In genomic region chr15:63367390-63367789, GRCh38 we compare ENCODE assay signal across 24 cellular contexts. TPM values are rescaled to one million over a fixed set of nuclear protein-coding genes. Genes with fewer than 3 reads are reported as not detected.
A peak's percentile ranks its signal among the peaks of the same experiment; 100 is the strongest.
DNase-seq lines count a peak whose midpoint lies in the region; ATAC-seq and TF ChIP-seq lines count a peak whose summit lies in the region.
"Had no signal": no experiment of that assay in that cellular context is flagged by ENCODE, and none has a peak within 500 bp of the region (broad histone marks: within the 10 kb centered on the region; RNA-seq: fewer than 3 reads in every experiment).

No MANE protein-coding gene starts in this region.

- H3K36me3 ChIP-seq in breast epithelium: no peaks in the 10 kb centered on the region
- peaks cover 7% of the 10 kb centered on the region for H3K36me3 ChIP-seq in mammary epithelial cell (ENCODE audit: insufficient read depth, low read length)
- no peaks in the 10 kb centered on the region for H3K36me3 ChIP-seq in left lung
- H3K36me3 ChIP-seq: ascending aorta, BLaER1, neural progenitor cell, upper lobe of left lung had no signal

- WGBS in mammary epithelial cell (ENCODE audit: low coverage, missing lambda C conversion rate): 88% methylated on average over 2 of the region's 2 CpGs

- no peak for DNase-seq in breast epithelium (ENCODE audit: low spot score in 2 of 2)
- DNase-seq in mammary epithelial cell: no peak
- DNase-seq in left lung: no peak
- no peak for DNase-seq in dorsolateral prefrontal cortex
- no peak for DNase-seq in NCI-H2029 treated with DMSO at 0.1 percent for 48 hours (lab: John Stamatoyannopoulos, UW)
- no peak for DNase-seq in T-helper 1 cell
- no peak for DNase-seq in stimulated activated naive CD4-positive, alpha-beta T cell treated with Interleukin-2 at 50 U/mL for 16 hours (lab: John Stamatoyannopoulos, UW)
- DNase-seq: activated CD8-positive, alpha-beta memory T cell treated with anti-CD3 and anti-CD28 coated beads, Interleukin-2, amount 50 U/mL, for 48 hours; activated naive CD8-positive, alpha-beta T cell treated with anti-CD3 and anti-CD28 coated beads for 36 hours; COR-L47; hippocampal formation; immature natural killer cell; NCI-H2081 treated with DMSO at 0.1 percent for 48 hours; NCI-H345; Right ventricle myocardium superior; stimulated activated CD4-positive, alpha-beta T cell treated with anti-CD3 and anti-CD28 coated beads, Interleukin-15, amount 100 ng/mL, for 24 hours; T1000; upper lobe of left lung had no signal

- peaks cover 55% of the 10 kb centered on the region for H3K79me2 ChIP-seq in mammary epithelial cell (ENCODE audit: insufficient read depth, low read length)

- TF ChIP-seq CTCF in breast epithelium (IDR thresholded peaks at IDR 0.05) (no peak), mammary epithelial cell (conservative IDR thresholded peaks at IDR 0.05 in 1 of 2, IDR thresholded peaks at IDR 0.05 in 1 of 2; ENCODE audit: extremely low read depth in 1 of 2, insufficient read depth in 1 of 2, low read depth in 1 of 2, low read length in 2 of 2) (no peak), left lung (IDR thresholded peaks at IDR 0.05) (no peak), dorsolateral prefrontal cortex (IDR thresholded peaks at IDR 0.05 in 54 of 56, conservative IDR thresholded peaks at IDR 0.05 in 2 of 56; ENCODE audit: low read depth in 1 of 56, partially characterized antibody in 56 of 56) (no peak)

- intact Hi-C loops in breast epithelium (cut with DNase I; ENCODE audit: low total_unique reads): no loop called here
- intact Hi-C loops in mammary epithelial cell (cut with micrococcal nuclease): no loop called here
- intact Hi-C loops in left lung (cut with DNase I): no loop called here
- intact Hi-C loops in dorsolateral prefrontal cortex (cut with DNase I): no loop called here

- H3K4me1 ChIP-seq in breast epithelium: peaks cover 0 to 5% of the 10 kb centered on the region in 2 donors
- peaks cover 28% of the 10 kb centered on the region for H3K4me1 ChIP-seq in mammary epithelial cell (ENCODE audit: insufficient read depth, low read length)
- H3K4me1 ChIP-seq in left lung: peaks cover 0 to 8% of the 10 kb centered on the region in 2 donors
- H3K4me1 ChIP-seq: neural progenitor cell had no signal

- H3K9ac ChIP-seq in mammary epithelial cell (ENCODE audit: insufficient read depth, low read length): no peak overlapping the region
- H3K9ac ChIP-seq: BLaER1, neural progenitor cell had no signal

- no peaks in the 10 kb centered on the region for H4K20me1 ChIP-seq in mammary epithelial cell (ENCODE audit: insufficient read depth, low read length)
- H4K20me1 ChIP-seq: BLaER1 had no signal

- H3K9me3 ChIP-seq in breast epithelium (no peaks in the 10 kb centered on the region), mammary epithelial cell (replicated peaks; ENCODE audit: insufficient read depth, low read length) (no peaks in the 10 kb centered on the region), left lung (no peaks in the 10 kb centered on the region)
- H3K9me3 ChIP-seq: ascending aorta, BLaER1, upper lobe of left lung had no signal

- no peaks in the 10 kb centered on the region for H3K27me3 ChIP-seq in breast epithelium
- no peaks in the 10 kb centered on the region for H3K27me3 ChIP-seq in mammary epithelial cell (ENCODE audit: insufficient read depth, low read length)
- H3K27me3 ChIP-seq in left lung: no peaks in the 10 kb centered on the region
- H3K27me3 ChIP-seq in dorsolateral prefrontal cortex: no peaks in the 10 kb centered on the region
- H3K27me3 ChIP-seq: ascending aorta, BLaER1, neural progenitor cell, upper lobe of left lung had no signal

- H3K4me2 ChIP-seq in mammary epithelial cell (ENCODE audit: insufficient read depth, low read depth, low read length): no peak overlapping the region
- H3K4me2 ChIP-seq: BLaER1, neural progenitor cell had no signal

- ATAC-seq in esophagus mucosa: peak; percentile 46
- peak; percentile 11 for ATAC-seq in left lung
- ATAC-seq: GM12878, WTC11 had no signal

- BruUV-seq in mammary epithelial cell (replicated peaks; lab: Mats Ljungman, UMichigan): no TSS peak

- dilution Hi-C loops in mammary epithelial cell (cut with HindIII; ENCODE audit: low sequenced_read_pairs): no loop called here

- CTCF ChIA-PET in mammary epithelial cell (lab: Charles Lee; ENCODE audit: low non-redundant PET): no interaction called here

- no peak overlapping the region for H3K4me3 ChIP-seq in breast epithelium
- H3K4me3 ChIP-seq in mammary epithelial cell (replicated peaks in 1 of 3; ENCODE audit: insufficient read depth in 1 of 3, low read depth in 2 of 3, low read length in 3 of 3): no peak overlapping the region
- no peak overlapping the region for H3K4me3 ChIP-seq in left lung
- no peak overlapping the region for H3K4me3 ChIP-seq in dorsolateral prefrontal cortex
- H3K4me3 ChIP-seq: ascending aorta, BLaER1, GM12878, neural progenitor cell, upper lobe of left lung had no signal

- in situ Hi-C loops in mammary epithelial cell (cut with MboI; ENCODE audit: low sequenced_read_pairs in 2 of 2): no loop called here

- TF ChIP-seq POLR2A in breast epithelium (IDR thresholded peaks at IDR 0.05): no peak

- no peak overlapping the region for H2AFZ ChIP-seq in mammary epithelial cell (ENCODE audit: low read depth, low read length)
- H2AFZ ChIP-seq: neural progenitor cell had no signal

- H3K27ac ChIP-seq in breast epithelium (peak overlapping the region; percentile 83 to 86), mammary epithelial cell (ENCODE audit: insufficient read depth, low read depth, low read length) (no peak overlapping the region), left lung (peak overlapping the region; percentile 30 to 60), dorsolateral prefrontal cortex (no peak overlapping the region)
- H3K27ac ChIP-seq: ascending aorta, BLaER1, neural progenitor cell had no signal

RNA-seq across cellular contexts. Expression of gene CA12, which starts 14.3 kb away (rescaled TPM):
- total RNA-seq in breast epithelium (10 to 100 TPM; 11.7 to 64.5 (median 61.9) TPM), mammary epithelial cell (100 to 1,000 TPM; 174 to 202 TPM), esophagus mucosa (138 TPM), left lung (10 to 100 TPM; 12.2 to 20.5 TPM), dorsolateral prefrontal cortex (10 to 100 TPM in 4 of 120 experiments, 1 to 10 TPM in 106, under 1 TPM in 10; 0.37 to 18.4 (median 2.5) TPM)
- polyA plus RNA-seq in mammary epithelial cell: 220 TPM
- 162 TPM for polyA minus RNA-seq in mammary epithelial cell
- polyA plus RNA-seq: immature natural killer cell had no signal

Comparison
In these comparisons a context has a peak if more than half of its experiments do, and no peak if none do; other contexts are left out.
1. H3K27ac ChIP-seq: peak in breast epithelium (2 of 2) and left lung (2 of 2); none in mammary epithelial cell (single experiment) and dorsolateral prefrontal cortex (0 of 59).